In the genomic region with DNA sequence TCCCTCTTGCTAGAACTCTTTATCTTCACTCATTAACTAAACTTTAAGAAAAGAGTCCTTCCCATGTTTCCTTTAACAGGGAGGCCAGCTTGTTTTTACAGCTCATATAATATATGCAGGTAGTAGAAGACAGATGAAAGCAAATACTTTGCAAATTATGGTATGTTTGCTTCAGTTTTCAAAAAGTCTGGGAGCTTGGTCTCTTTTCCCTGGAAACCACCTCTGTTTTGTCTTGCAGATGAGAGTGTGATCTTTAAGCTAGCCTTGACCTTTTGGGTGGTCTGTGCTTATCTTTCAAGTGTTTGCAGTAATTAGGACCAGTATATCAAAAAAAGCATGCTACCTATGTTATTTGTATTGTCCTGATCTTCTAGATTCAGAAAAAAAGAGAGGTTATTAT, we compare ENCODE assay signal across 1 cellular context.
TF ChIP-seq lines count a peak whose summit lies in the region.

No MANE protein-coding gene starts in this region.

TF ChIP-seq in WTC11, 78 proteins besides CTCF, POLR2A, EP300 and RAD21 (continued from another document):
- TF ChIP-seq, protein P1, sequence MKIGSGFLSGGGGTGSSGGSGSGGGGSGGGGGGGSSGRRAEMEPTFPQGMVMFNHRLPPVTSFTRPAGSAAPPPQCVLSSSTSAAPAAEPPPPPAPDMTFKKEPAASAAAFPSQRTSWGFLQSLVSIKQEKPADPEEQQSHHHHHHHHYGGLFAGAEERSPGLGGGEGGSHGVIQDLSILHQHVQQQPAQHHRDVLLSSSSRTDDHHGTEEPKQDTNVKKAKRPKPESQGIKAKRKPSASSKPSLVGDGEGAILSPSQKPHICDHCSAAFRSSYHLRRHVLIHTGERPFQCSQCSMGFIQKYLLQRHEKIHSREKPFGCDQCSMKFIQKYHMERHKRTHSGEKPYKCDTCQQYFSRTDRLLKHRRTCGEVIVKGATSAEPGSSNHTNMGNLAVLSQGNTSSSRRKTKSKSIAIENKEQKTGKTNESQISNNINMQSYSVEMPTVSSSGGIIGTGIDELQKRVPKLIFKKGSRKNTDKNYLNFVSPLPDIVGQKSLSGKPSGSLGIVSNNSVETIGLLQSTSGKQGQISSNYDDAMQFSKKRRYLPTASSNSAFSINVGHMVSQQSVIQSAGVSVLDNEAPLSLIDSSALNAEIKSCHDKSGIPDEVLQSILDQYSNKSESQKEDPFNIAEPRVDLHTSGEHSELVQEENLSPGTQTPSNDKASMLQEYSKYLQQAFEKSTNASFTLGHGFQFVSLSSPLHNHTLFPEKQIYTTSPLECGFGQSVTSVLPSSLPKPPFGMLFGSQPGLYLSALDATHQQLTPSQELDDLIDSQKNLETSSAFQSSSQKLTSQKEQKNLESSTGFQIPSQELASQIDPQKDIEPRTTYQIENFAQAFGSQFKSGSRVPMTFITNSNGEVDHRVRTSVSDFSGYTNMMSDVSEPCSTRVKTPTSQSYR (CRISPR knock-in tag; IDR thresholded peaks at IDR 0.05), result no peak
- no peak for TF ChIP-seq ZNF232 (CRISPR knock-in tag; IDR thresholded peaks at IDR 0.05)
- TF ChIP-seq, protein P2, sequence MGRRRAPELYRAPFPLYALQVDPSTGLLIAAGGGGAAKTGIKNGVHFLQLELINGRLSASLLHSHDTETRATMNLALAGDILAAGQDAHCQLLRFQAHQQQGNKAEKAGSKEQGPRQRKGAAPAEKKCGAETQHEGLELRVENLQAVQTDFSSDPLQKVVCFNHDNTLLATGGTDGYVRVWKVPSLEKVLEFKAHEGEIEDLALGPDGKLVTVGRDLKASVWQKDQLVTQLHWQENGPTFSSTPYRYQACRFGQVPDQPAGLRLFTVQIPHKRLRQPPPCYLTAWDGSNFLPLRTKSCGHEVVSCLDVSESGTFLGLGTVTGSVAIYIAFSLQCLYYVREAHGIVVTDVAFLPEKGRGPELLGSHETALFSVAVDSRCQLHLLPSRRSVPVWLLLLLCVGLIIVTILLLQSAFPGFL (CRISPR knock-in tag; IDR thresholded peaks at IDR 0.05; ENCODE audit: borderline replicate concordance), result no peak
- TF ChIP-seq ZNF317 (CRISPR knock-in tag; IDR thresholded peaks at IDR 0.05; ENCODE audit: borderline replicate concordance, low read depth), result no peak
- TF ChIP-seq ETV6 (CRISPR knock-in tag; IDR thresholded peaks at IDR 0.05), result no peak
- TF ChIP-seq, protein P3, sequence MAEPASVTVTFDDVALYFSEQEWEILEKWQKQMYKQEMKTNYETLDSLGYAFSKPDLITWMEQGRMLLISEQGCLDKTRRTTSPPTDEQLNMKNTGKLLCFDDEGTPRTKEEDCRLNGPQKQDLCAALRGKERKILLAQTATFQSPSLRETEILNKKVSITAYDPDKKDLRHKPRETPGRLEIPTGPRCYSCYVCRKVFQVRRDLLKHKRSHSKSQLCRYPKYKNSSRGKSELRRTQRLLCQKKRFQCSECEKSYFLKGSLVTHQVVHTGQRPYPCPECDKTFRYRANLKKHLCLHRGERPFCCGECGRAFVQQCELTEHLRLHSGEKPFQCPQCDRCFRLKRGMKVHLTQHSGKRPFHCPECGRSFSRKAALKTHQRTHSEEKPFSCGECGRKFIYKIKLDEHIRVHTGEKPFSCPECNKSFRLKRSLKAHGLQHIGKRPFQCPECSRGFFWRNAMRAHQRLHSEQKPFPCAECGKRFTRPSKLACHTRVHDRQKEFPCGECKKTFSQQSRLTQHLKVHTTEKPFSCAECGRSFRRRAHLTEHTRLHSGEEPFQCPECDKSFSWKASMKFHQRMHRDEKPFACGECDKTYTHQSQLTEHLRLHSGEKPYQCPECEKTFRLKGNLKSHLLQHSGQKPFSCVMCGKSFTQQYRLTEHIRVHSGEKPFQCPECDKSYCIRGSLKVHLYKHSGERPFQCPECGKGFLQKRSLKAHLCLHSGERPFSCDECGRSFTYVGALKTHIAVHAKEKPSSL (CRISPR knock-in tag; conservative IDR thresholded peaks at IDR 0.05), result no peak
- no peak for TF ChIP-seq ZNF416 (CRISPR knock-in tag; IDR thresholded peaks at IDR 0.05)
- no peak for TF ChIP-seq TP53 (CRISPR knock-in tag; IDR thresholded peaks at IDR 0.05)
- TF ChIP-seq, protein P4, sequence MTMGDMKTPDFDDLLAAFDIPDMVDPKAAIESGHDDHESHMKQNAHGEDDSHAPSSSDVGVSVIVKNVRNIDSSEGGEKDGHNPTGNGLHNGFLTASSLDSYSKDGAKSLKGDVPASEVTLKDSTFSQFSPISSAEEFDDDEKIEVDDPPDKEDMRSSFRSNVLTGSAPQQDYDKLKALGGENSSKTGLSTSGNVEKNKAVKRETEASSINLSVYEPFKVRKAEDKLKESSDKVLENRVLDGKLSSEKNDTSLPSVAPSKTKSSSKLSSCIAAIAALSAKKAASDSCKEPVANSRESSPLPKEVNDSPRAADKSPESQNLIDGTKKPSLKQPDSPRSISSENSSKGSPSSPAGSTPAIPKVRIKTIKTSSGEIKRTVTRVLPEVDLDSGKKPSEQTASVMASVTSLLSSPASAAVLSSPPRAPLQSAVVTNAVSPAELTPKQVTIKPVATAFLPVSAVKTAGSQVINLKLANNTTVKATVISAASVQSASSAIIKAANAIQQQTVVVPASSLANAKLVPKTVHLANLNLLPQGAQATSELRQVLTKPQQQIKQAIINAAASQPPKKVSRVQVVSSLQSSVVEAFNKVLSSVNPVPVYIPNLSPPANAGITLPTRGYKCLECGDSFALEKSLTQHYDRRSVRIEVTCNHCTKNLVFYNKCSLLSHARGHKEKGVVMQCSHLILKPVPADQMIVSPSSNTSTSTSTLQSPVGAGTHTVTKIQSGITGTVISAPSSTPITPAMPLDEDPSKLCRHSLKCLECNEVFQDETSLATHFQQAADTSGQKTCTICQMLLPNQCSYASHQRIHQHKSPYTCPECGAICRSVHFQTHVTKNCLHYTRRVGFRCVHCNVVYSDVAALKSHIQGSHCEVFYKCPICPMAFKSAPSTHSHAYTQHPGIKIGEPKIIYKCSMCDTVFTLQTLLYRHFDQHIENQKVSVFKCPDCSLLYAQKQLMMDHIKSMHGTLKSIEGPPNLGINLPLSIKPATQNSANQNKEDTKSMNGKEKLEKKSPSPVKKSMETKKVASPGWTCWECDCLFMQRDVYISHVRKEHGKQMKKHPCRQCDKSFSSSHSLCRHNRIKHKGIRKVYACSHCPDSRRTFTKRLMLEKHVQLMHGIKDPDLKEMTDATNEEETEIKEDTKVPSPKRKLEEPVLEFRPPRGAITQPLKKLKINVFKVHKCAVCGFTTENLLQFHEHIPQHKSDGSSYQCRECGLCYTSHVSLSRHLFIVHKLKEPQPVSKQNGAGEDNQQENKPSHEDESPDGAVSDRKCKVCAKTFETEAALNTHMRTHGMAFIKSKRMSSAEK (CRISPR knock-in tag; IDR thresholded peaks at IDR 0.05; ENCODE audit: borderline replicate concordance), result no peak
- no peak for TF ChIP-seq CREM (CRISPR knock-in tag; IDR thresholded peaks at IDR 0.05)
- no peak for TF ChIP-seq GTF2I (CRISPR knock-in tag; conservative IDR thresholded peaks at IDR 0.05)
